ENCODE assay signal across 8 cellular contexts in genomic region chr12:69240625-69240984, GRCh38. TPM values are rescaled to one million over a fixed set of nuclear protein-coding genes. Genes with fewer than 3 reads are reported as not detected.
DNase-seq lines count a peak whose midpoint lies in the region; ATAC-seq and TF ChIP-seq lines count a peak whose summit lies in the region.

No MANE protein-coding gene starts in this region.

- intact Hi-C loops in PC-9 (cut with micrococcal nuclease; ENCODE audit: unreplicated experiment), result no loop called here
- intact Hi-C loops in mucosa of descending colon (cut with DNase I, micrococcal nuclease), result no loop called here
- intact Hi-C loops in transverse colon (cut with DNase I; ENCODE audit: low total_unique reads), result no loop called here

- 0 out of 2 replicates have a peak, but pooled peaks cover 4% of the 10 kb centered on the region for H3K36me3 ChIP-seq in PC-9 (ENCODE audit: low read depth)
- no peaks in the 10 kb centered on the region for H3K36me3 ChIP-seq in mucosa of descending colon (ENCODE audit: low read depth)
- H3K36me3 ChIP-seq in transverse colon, result no peaks in the 10 kb centered on the region

- H3K4me1 ChIP-seq in PC-9 (replicated peaks; ENCODE audit: insufficient read depth) (peaks cover 22% of the 10 kb centered on the region), mucosa of descending colon (ENCODE audit: low read depth) (peaks cover 36% of the 10 kb centered on the region), transverse colon (peaks cover 19 to 52% (median 37%) of the 10 kb centered on the region in 4 donors)

- POLR2A ChIA-PET in PC-9 (lab: Charles Lee; ENCODE audit: unreplicated experiment), result no interaction called here

- no peak for TF ChIP-seq CTCF in PC-9 (conservative IDR thresholded peaks at IDR 0.05)
- no peak for TF ChIP-seq CTCF in mucosa of descending colon (IDR thresholded peaks at IDR 0.05)
- no peak for TF ChIP-seq CTCF in transverse colon (IDR thresholded peaks at IDR 0.05)

- CTCF ChIA-PET in PC-9 (lab: Charles Lee), result no interaction called here

- peak overlapping the region; percentile 82 for H3K4me2 ChIP-seq in PC-9

- H3K79me2 ChIP-seq in PC-9 (ENCODE audit: low read depth), result peaks cover 58% of the 10 kb centered on the region

- peaks cover 48% of the 10 kb centered on the region for H3K36me3 Mint-ChIP-seq in activated T-cell treated with anti-CD3 and anti-CD28 coated beads, Interleukin-2, amount 50 U/mL, for 24 hours (ENCODE audit: low read depth)

- H3K27ac Mint-ChIP-seq in activated T-cell treated with anti-CD3 and anti-CD28 coated beads, Interleukin-2, amount 50 U/mL, for 24 hours, result peak overlapping the region; percentile 97

- peaks cover 62% of the 10 kb centered on the region for H3K4me1 Mint-ChIP-seq in activated T-cell treated with anti-CD3 and anti-CD28 coated beads, Interleukin-2, amount 50 U/mL, for 24 hours (ENCODE audit: low read depth)

- H3K27me3 ChIP-seq in PC-9 (ENCODE audit: insufficient read depth, low read depth), result no peaks in the 10 kb centered on the region
- H3K27me3 ChIP-seq in transverse colon, result no peaks in the 10 kb centered on the region

- H3K9me2 ChIP-seq in PC-9 (ENCODE audit: insufficient read depth), result no peaks in the 10 kb centered on the region

- no TSS peak for BruUV-seq in PC-9 (replicated peaks; lab: Mats Ljungman, UMichigan)

- TF ChIP-seq POLR2A in transverse colon (IDR thresholded peaks at IDR 0.05), result no peak

- no peak for ATAC-seq in mucosa of descending colon
- ATAC-seq in HG03520 (IDR thresholded peaks at IDR 0.05; ENCODE audit: unreplicated experiment), result no peak

- H2AFZ ChIP-seq in PC-9, result no peak overlapping the region

- H3K27ac ChIP-seq in PC-9 (peak overlapping the region; percentile 63), transverse colon (peak overlapping the region; percentile 97 to 99 (median 98))

- TF ChIP-seq EP300 in transverse colon (IDR thresholded peaks at IDR 0.05; ENCODE audit: low read depth), result no peak

- H3K9me3 ChIP-seq in PC-9 (ENCODE audit: insufficient read depth, low read depth) (no peaks in the 10 kb centered on the region), mucosa of descending colon (no peaks in the 10 kb centered on the region), transverse colon (no peaks in the 10 kb centered on the region)

- H3K27me3 Mint-ChIP-seq in activated T-cell treated with anti-CD3 and anti-CD28 coated beads, Interleukin-2, amount 50 U/mL, for 24 hours, result no peaks in the 10 kb centered on the region

- in situ Hi-C loops in transverse colon (cut with MboI; ENCODE audit: low pct_ligation_motif_present in 1 of 4, low pct_unique_long_range_greater_than_20kb in 1 of 4, low sequenced_read_pairs in 3 of 4), result no loop called here

- no peaks in the 10 kb centered on the region for H3K9me3 Mint-ChIP-seq in activated T-cell treated with anti-CD3 and anti-CD28 coated beads, Interleukin-2, amount 50 U/mL, for 24 hours

- H3F3A ChIP-seq in PC-9 (ENCODE audit: insufficient read depth, low read depth), result peaks cover 4% of the 10 kb centered on the region; the same call in 1 of the 2 replicates

- H3K4me3 ChIP-seq in PC-9 (peak overlapping the region; percentile 99), mucosa of descending colon (peak overlapping the region; percentile 87), transverse colon (peak overlapping the region; percentile 52 to 100 (median 90))

- H4K20me1 ChIP-seq in PC-9 (ENCODE audit: insufficient read depth), result peaks cover 48% of the 10 kb centered on the region

- DNase-seq in activated T-cell treated with anti-CD3 and anti-CD28 coated beads, Interleukin-2, amount 50 U/mL, for 24 hours, result no peak
- DNase-seq in activated T-cell treated with anti-CD3 and anti-CD28 coated beads for 4 hours (no peak), PC-9 (no peak), mucosa of descending colon (peak in 1 of 3 donors; percentile 16), transverse colon (no peak), DMS153 treated with DMSO at 0.1 percent for 48 hours (lab: John Stamatoyannopoulos, UW; ENCODE audit: unreplicated experiment) (no peak)
- peak; percentile 30 for DNase-seq in central memory CD4-positive, alpha-beta T cell

- peak overlapping the region; percentile 95 for H3K4me3 Mint-ChIP-seq in activated T-cell treated with anti-CD3 and anti-CD28 coated beads, Interleukin-2, amount 50 U/mL, for 24 hours

- WGBS in transverse colon (ENCODE audit: low coverage in 1 of 2), 2 donors, result 0 to 1% methylated on average over 9 to 11 of the region's 11 CpGs

RNA-seq across cellular contexts. Expression of gene CPSF6, which starts 1.2 kb away (rescaled TPM):
- total RNA-seq in PC-9 (2021), result 56.8 and 77.9 TPM in 2 replicates
- total RNA-seq in mucosa of descending colon, result 10 to 100 TPM; 46.7 to 57.3 (median 57.2) TPM
- total RNA-seq in transverse colon, result 10 to 100 TPM; 26.1 to 46.0 (median 33.8) TPM
